In genomic region chr2:130203150-130203549, GRCh38 we compare ENCODE assay signal across 20 cellular contexts. TPM values are rescaled to one million over a fixed set of nuclear protein-coding genes. Genes with fewer than 3 reads are reported as not detected.
"Had no signal": no experiment of that assay in that cellular context is flagged by ENCODE, and none has a peak within 500 bp of the region (broad histone marks: within the 10 kb centered on the region; RNA-seq: fewer than 3 reads in every experiment).

No MANE protein-coding gene starts in this region.

RNA-seq across cellular contexts. Expression of gene TUBA3E, which starts 4.9 kb away (rescaled TPM):
- total RNA-seq: activated CD4-positive, alpha-beta memory T cell treated with anti-CD3 and anti-CD28 coated beads for 36 hours; activated CD4-positive, alpha-beta T cell treated with anti-CD3 and anti-CD28 coated beads for 36 hours; activated CD4-positive, alpha-beta T cell treated with anti-CD3 and anti-CD28 coated beads, Interleukin-2, amount 10 ng/mL, durations not matched to agents 24 days and 14 days; activated CD8-positive, alpha-beta memory T cell treated with anti-CD3 and anti-CD28 coated beads for 36 hours; activated CD8-positive, alpha-beta memory T cell treated with anti-CD3 and anti-CD28 coated beads, Interleukin-2, amount 10 ng/mL, durations not matched to agents 7 days and 5 days; activated CD8-positive, alpha-beta T cell treated with anti-CD3 and anti-CD28 coated beads, Interleukin-2, amount 10 ng/mL, durations not matched to agents 7 days and 5 days; activated naive CD4-positive, alpha-beta T cell treated with anti-CD3 and anti-CD28 coated beads for 36 hours; activated naive CD8-positive, alpha-beta T cell treated with anti-CD3 and anti-CD28 coated beads for 36 hours; activated T-helper 1 cell treated with anti-CD3 and anti-CD28 coated beads, Interleukin-12 subunit alpha, Interleukin-12 subunit beta, Interleukin-2, Interleukin-4 antibody, amounts not matched to agents 30 ng/mL and 10 ng/mL and 1 ng/mL, durations not matched to agents 14 hours and 24 hours and 36 hours; activated T-helper 2 cell treated with anti-CD3 and anti-CD28 coated beads, Interferon-gamma antibody, Interleukin-2, Interleukin-4, amounts not matched to agents 10 μg/mL and 5 μg/mL and 100 μg/mL, durations not matched to agents 14 hours and 24 hours and 36 hours; adrenal gland; aorta; body of pancreas; chondrocyte; dermis blood vessel endothelial cell; esophagus mucosa; foreskin keratinocyte; gastrocnemius medialis; T-cell; T-helper 2 cell treated with Interferon-gamma antibody and Interleukin-4, amounts not matched to agents 100 ng/mL and 5 ng/mL, for 36 hours had no signal
- polyA plus RNA-seq: adrenal gland, foreskin keratinocyte had no signal
